Comparison of ENCODE assay signal across 18 cellular contexts in the genomic region with DNA sequence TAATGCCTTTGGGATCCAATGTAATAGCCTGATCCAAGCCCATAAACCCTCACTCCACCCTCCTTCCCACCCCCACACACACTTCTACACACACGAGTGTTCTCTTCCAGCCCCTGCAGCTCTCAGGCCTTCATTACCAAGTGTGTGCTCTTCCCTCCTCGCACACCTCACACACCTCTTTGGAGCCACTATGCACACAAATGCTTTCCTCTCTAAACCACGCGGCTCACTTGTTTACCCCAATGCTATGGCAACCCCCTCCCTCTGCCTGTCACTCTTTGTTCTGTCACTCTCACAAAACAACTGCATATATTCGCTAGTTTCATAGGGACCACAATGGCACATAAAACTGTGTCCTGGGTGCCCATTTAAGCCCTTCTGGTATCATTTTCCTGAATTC. TPM values are rescaled to one million over a fixed set of nuclear protein-coding genes. Genes with fewer than 3 reads are reported as not detected.
DNase-seq lines count a peak whose midpoint lies in the region; ATAC-seq and TF ChIP-seq lines count a peak whose summit lies in the region.
"Had no signal": no experiment of that assay in that cellular context is flagged by ENCODE, and none has a peak within 500 bp of the region (broad histone marks: within the 10 kb centered on the region; RNA-seq: fewer than 3 reads in every experiment).

No MANE protein-coding gene starts in this region.

- no peak overlapping the region for H3K9ac ChIP-seq in endodermal cell (ENCODE audit: extremely low read depth, low read length, poor library complexity, severe bottlenecking)
- H3K9ac ChIP-seq: KMS-11 had no signal

- peak overlapping the region; percentile 9 for H3K27ac Mint-ChIP-seq in activated T-cell treated with anti-CD3 and anti-CD28 coated beads, Interleukin-2, amount 50 U/mL, for 24 hours
- H3K27ac Mint-ChIP-seq in endodermal cell = peak overlapping the region; percentile 1
- H3K27ac Mint-ChIP-seq: activated CD4-positive, alpha-beta memory T cell treated with anti-CD3 and anti-CD28 coated beads, Interleukin-2, amount 10 ng/mL, durations not matched to agents 7 days and 5 days had no signal

- no peaks in the 10 kb centered on the region for H3K9me3 ChIP-seq in endodermal cell (ENCODE audit: control insufficient read depth, low read length)
- H3K9me3 ChIP-seq: transverse colon had no signal

- H3K9me3 Mint-ChIP-seq in activated T-cell treated with anti-CD3 and anti-CD28 coated beads, Interleukin-2, amount 50 U/mL, for 24 hours = no peaks in the 10 kb centered on the region
- H3K9me3 Mint-ChIP-seq in endodermal cell = no peaks in the 10 kb centered on the region
- H3K9me3 Mint-ChIP-seq: activated CD4-positive, alpha-beta memory T cell treated with anti-CD3 and anti-CD28 coated beads, Interleukin-2, amount 10 ng/mL, durations not matched to agents 7 days and 5 days had no signal

- DNase-seq in activated T-cell treated with anti-CD3 and anti-CD28 coated beads, Interleukin-2, amount 50 U/mL, for 24 hours = no peak
- DNase-seq in activated T-cell treated with anti-CD3 and anti-CD28 coated beads, Interleukin-2, amount 50 U/mL, for 48 hours = no peak
- DNase-seq in NCI-H748 treated with DMSO at 0.1 percent for 48 hours (lab: John Stamatoyannopoulos, UW) (peak; percentile 72), endodermal cell (no peak), HCEC 1CT (no peak)
- DNase-seq in stimulated activated naive CD8-positive, alpha-beta T cell treated with anti-CD3 and anti-CD28 coated beads, Interleukin-15, Interleukin-2, amounts not matched to agents 100 U/mL and 50 U/mL, for 24 hours = no peak
- no peak for DNase-seq in activated effector memory CD4-positive, alpha-beta T cell treated with Interleukin-2 at 50 U/mL for 16 hours
- DNase-seq: activated CD4-positive, alpha-beta memory T cell treated with anti-CD3 and anti-CD28 coated beads, Interleukin-2, amount 10 ng/mL, durations not matched to agents 7 days and 5 days; caudate nucleus; glutamatergic neuron; kidney glomerular epithelial cell; NCI-H146; SIG-M5; transverse colon had no signal

- peaks cover 23% of the 10 kb centered on the region for H3K36me3 ChIP-seq in endodermal cell (ENCODE audit: control insufficient read depth, insufficient read depth, low read length)
- H3K36me3 ChIP-seq: transverse colon had no signal

- no peak overlapping the region for H3K4me3 Mint-ChIP-seq in activated T-cell treated with anti-CD3 and anti-CD28 coated beads, Interleukin-2, amount 50 U/mL, for 24 hours
- H3K4me3 Mint-ChIP-seq in endodermal cell = no peak overlapping the region
- H3K4me3 Mint-ChIP-seq: activated CD4-positive, alpha-beta memory T cell treated with anti-CD3 and anti-CD28 coated beads, Interleukin-2, amount 10 ng/mL, durations not matched to agents 7 days and 5 days; activated naive CD8-positive, alpha-beta T cell had no signal

- H3K4me1 ChIP-seq in endodermal cell (ENCODE audit: control insufficient read depth, insufficient read depth, low read length) = no peaks in the 10 kb centered on the region

- TF ChIP-seq CTCF in endodermal cell (conservative IDR thresholded peaks at IDR 0.05) = no peak

- no peaks in the 10 kb centered on the region for H3K27me3 Mint-ChIP-seq in activated T-cell treated with anti-CD3 and anti-CD28 coated beads, Interleukin-2, amount 50 U/mL, for 24 hours
- no peaks in the 10 kb centered on the region for H3K27me3 Mint-ChIP-seq in endodermal cell (ENCODE audit: insufficient read depth)
- H3K27me3 Mint-ChIP-seq: activated CD4-positive, alpha-beta memory T cell treated with anti-CD3 and anti-CD28 coated beads, Interleukin-2, amount 10 ng/mL, durations not matched to agents 7 days and 5 days; activated naive CD8-positive, alpha-beta T cell had no signal

- H3K27me3 ChIP-seq in endodermal cell (ENCODE audit: control insufficient read depth, insufficient read depth, low read length, poor library complexity, severe bottlenecking) = no peaks in the 10 kb centered on the region
- H3K27me3 ChIP-seq: transverse colon had no signal

- WGBS in endodermal cell (ENCODE audit: insufficient coverage in 1 of 2, insufficient read length in 1 of 2), 2 experiments = 71 to 87% methylated on average over 4 to 5 of the region's 5 CpGs

- H3K36me3 Mint-ChIP-seq in activated T-cell treated with anti-CD3 and anti-CD28 coated beads, Interleukin-2, amount 50 U/mL, for 24 hours (ENCODE audit: low read depth) = peaks cover 29% of the 10 kb centered on the region
- peaks cover 33% of the 10 kb centered on the region for H3K36me3 Mint-ChIP-seq in endodermal cell (ENCODE audit: low read depth)

- peak; percentile 50 for ATAC-seq in stimulated activated naive CD8-positive, alpha-beta T cell treated with anti-CD3 and anti-CD28 coated beads, Interleukin-15, Interleukin-2, amounts not matched to agents 100 U/mL and 50 U/mL, for 24 hours
- ATAC-seq in esophagus mucosa = no peak

- H3K4me3 ChIP-seq in endodermal cell (ENCODE audit: low read length) = no peak overlapping the region
- H3K4me3 ChIP-seq: transverse colon had no signal

- H3K4me1 Mint-ChIP-seq in activated T-cell treated with anti-CD3 and anti-CD28 coated beads, Interleukin-2, amount 50 U/mL, for 24 hours (ENCODE audit: low read depth) = peaks cover 55% of the 10 kb centered on the region
- H3K4me1 Mint-ChIP-seq in endodermal cell = peaks cover 9% of the 10 kb centered on the region

- no peak overlapping the region for H3K27ac ChIP-seq in endodermal cell (ENCODE audit: low read depth, low read length)
- H3K27ac ChIP-seq: epithelial cell of prostate, KMS-11, transverse colon had no signal

RNA-seq across cellular contexts. Expression of gene PPP2R5E, which starts 35.1 kb away (rescaled TPM):
- 10 to 100 TPM; 61.1 to 63.8 TPM for total RNA-seq in endodermal cell
- polyA plus RNA-seq in endodermal cell (2013, experiment 1 of 2) = 62.5 TPM
- 63.0 TPM for polyA plus RNA-seq in endodermal cell (2013, experiment 2 of 2)
- 40.4 TPM for total RNA-seq in esophagus mucosa
